In the genomic region with DNA sequence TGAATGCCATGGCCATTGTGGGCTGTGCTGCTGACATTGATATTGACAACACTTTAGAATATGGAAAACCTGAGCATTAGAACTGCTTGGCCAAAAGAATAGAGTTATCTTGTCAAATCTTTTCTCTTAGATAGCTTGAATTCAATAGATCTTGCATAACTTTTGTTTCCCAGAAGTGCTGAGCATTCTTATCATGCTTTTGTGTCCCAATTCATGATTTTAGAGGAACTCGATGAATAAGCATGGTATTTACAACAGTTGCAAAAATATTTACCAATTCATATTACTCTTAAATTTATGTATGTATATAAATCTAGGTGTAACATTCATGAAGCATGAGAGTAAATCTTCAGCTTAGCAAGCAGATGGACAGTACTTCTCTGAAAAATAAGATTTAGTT, we compare ENCODE assay signal across 8 cellular contexts.
"Had no signal": no experiment of that assay in that cellular context is flagged by ENCODE, and none has a peak within 500 bp of the region (broad histone marks: within the 10 kb centered on the region; RNA-seq: fewer than 3 reads in every experiment).

No MANE protein-coding gene starts in this region.

- H3K9me3 ChIP-seq: HAP-1 had no signal

- H3K27ac ChIP-seq: GM23248 had no signal

- H3K4me3 ChIP-seq: GM23248, GM23338, HAP-1 had no signal

- H3K9ac ChIP-seq: GM23248 had no signal

- H3K36me3 ChIP-seq: HAP-1 had no signal

- H3K4me2 ChIP-seq: GM23338 had no signal

- H2AFZ ChIP-seq: GM23248, GM23338 had no signal

- H3K4me1 ChIP-seq: HAP-1 had no signal

- DNase-seq: GM23248, GOT3, H7, H9, HCEC 1CT, HFFc6 had no signal
